In the genomic region with DNA sequence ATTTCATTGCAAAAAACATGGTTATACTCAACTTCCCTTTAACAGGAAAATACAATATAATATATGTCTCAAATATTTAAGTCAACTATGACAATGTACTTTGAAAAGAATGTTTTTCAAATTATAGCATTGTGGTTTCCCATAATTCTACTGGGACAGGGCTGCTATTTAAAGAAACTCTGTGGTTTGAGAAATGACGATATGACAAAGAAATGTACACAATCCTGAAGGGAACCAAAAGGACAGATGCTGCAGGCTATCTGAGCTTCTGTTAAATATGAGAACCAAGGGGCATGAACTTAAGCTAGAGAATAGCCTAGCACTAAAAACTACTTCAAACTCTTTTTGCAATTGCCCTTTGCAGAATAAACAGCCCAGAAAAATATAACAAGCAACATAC, we compare ENCODE assay signal across 15 cellular contexts.
DNase-seq lines count a peak whose midpoint lies in the region; ATAC-seq, FAIRE-seq and TF ChIP-seq lines count a peak whose summit lies in the region.
"Had no signal": no experiment of that assay in that cellular context is flagged by ENCODE, and none has a peak within 500 bp of the region (broad histone marks: within the 10 kb centered on the region; RNA-seq: fewer than 3 reads in every experiment).

No MANE protein-coding gene starts in this region.

- in situ Hi-C loops in G401 (cut with HindIII; ENCODE audit: low sequenced_read_pairs) = no loop called here

- H3K4me3 Mint-ChIP-seq in chondrocyte (ENCODE audit: unreplicated experiment) = no peak overlapping the region
- H3K4me3 Mint-ChIP-seq: activated T-helper 1 cell treated with anti-CD3 and anti-CD28 coated beads, Interleukin-12 subunit alpha, Interleukin-12 subunit beta, Interleukin-2, Interleukin-4 antibody, amounts not matched to agents 30 ng/mL and 10 ng/mL and 1 ng/mL, durations not matched to agents 14 hours and 24 hours and 36 hours had no signal

- H3K27ac Mint-ChIP-seq in chondrocyte (ENCODE audit: unreplicated experiment) = peak overlapping the region; percentile 75
- H3K27ac Mint-ChIP-seq: activated T-helper 1 cell treated with anti-CD3 and anti-CD28 coated beads, Interleukin-12 subunit alpha, Interleukin-12 subunit beta, Interleukin-2, Interleukin-4 antibody, amounts not matched to agents 30 ng/mL and 10 ng/mL and 1 ng/mL, durations not matched to agents 14 hours and 24 hours and 36 hours had no signal

- peaks cover 17% of the 10 kb centered on the region for H3K4me1 Mint-ChIP-seq in chondrocyte (ENCODE audit: low read depth)

- peak; percentile 83 for DNase-seq in ELR (ENCODE audit: low read depth)
- DNase-seq in OCI-M1 (lab: John Stamatoyannopoulos, UW) = peak; percentile 66
- no peak for DNase-seq in chondrocyte (ENCODE audit: low spot score)
- peak; percentile 80 for DNase-seq in non-pigmented ciliary epithelial cell (ENCODE audit: low read depth)
- no peak for DNase-seq in G401 (ENCODE audit: low spot score)
- DNase-seq in D721Med (ENCODE audit: insufficient read length, low spot score) = no peak
- DNase-seq in HK-2 (ENCODE audit: unreplicated experiment) = no peak
- DNase-seq: activated CD4-positive, CD25-positive, alpha-beta regulatory T cell treated with anti-CD3 and anti-CD28 coated beads, Interleukin-2, amount 50 U/mL, for 72 hours; Calu3; central memory CD4-positive, alpha-beta T cell; NCI-H1694 treated with DMSO at 0.1 percent for 48 hours; NCI-H82 had no signal

- H3K9me3 Mint-ChIP-seq in chondrocyte (ENCODE audit: low read depth) = peaks cover 3% of the 10 kb centered on the region
- H3K9me3 Mint-ChIP-seq: activated T-helper 1 cell treated with anti-CD3 and anti-CD28 coated beads, Interleukin-12 subunit alpha, Interleukin-12 subunit beta, Interleukin-2, Interleukin-4 antibody, amounts not matched to agents 30 ng/mL and 10 ng/mL and 1 ng/mL, durations not matched to agents 14 hours and 24 hours and 36 hours had no signal

- H3K36me3 Mint-ChIP-seq in chondrocyte (ENCODE audit: low read depth) = no peaks in the 10 kb centered on the region

- ATAC-seq in HG03571 (IDR thresholded peaks at IDR 0.05; ENCODE audit: unreplicated experiment) = no peak

- no peak for FAIRE-seq in D721Med (lab: Jason Lieb, UNC)
- FAIRE-seq: GM12891 had no signal

- TF ChIP-seq CTCF in chondrocyte (IDR thresholded peaks at IDR 0.05) (no peak), D721Med (IDR thresholded peaks at IDR 0.05; ENCODE audit: insufficient read depth, missing control alignments) (no peak)

- H3K27me3 Mint-ChIP-seq in chondrocyte (ENCODE audit: low read depth) = no peaks in the 10 kb centered on the region

Comparison
In these comparisons a context has a peak if more than half of its experiments do, and no peak if none do; other contexts are left out.
1. DNase-seq: peak in ELR (single experiment), OCI-M1 (single experiment) and non-pigmented ciliary epithelial cell (single experiment); none in chondrocyte (single experiment), G401 (single experiment), D721Med (single experiment) and HK-2 (single experiment).